8 cellular contexts compared by ENCODE assay signal in genomic region chr14:32224731-32225377, GRCh38. TPM values are rescaled to one million over a fixed set of nuclear protein-coding genes. Genes with fewer than 3 reads are reported as not detected.
DNase-seq lines count a peak whose midpoint lies in the region; ATAC-seq, FAIRE-seq and TF ChIP-seq lines count a peak whose summit lies in the region.

No MANE protein-coding gene starts in this region.

- peak; percentile 98 for ATAC-seq in SK-N-SH treated with all-trans-retinoic acid at 6 μM for 48 hours
- no peak for ATAC-seq in GM18870 (IDR thresholded peaks at IDR 0.05; ENCODE audit: unreplicated experiment)
- no peak for ATAC-seq in HG03039 (IDR thresholded peaks at IDR 0.05; ENCODE audit: unreplicated experiment)

- DNase-seq in ELF-1 (ENCODE audit: low read depth, low spot score) (peak; percentile 32), HTR-8/SVneo (ENCODE audit: insufficient read length, low spot score) (peak; percentile 53), foreskin melanocyte (peak; percentile 32), renal cortical epithelial cell (ENCODE audit: low read depth) (peak; percentile 79)
- DNase-seq in activated effector memory CD4-positive, alpha-beta T cell treated with Interleukin-2 at 50 U/mL for 16 hours = no peak

- peak; percentile 77 for FAIRE-seq in HTR-8/SVneo (lab: Jason Lieb, UNC)

TF ChIP-seq in SK-N-SH treated with all-trans-retinoic acid at 6 μM for 48 hours, 23 proteins besides CTCF, POLR2A, EP300 and RAD21:
- TF ChIP-seq OSR1 (CRISPR knock-in tag; IDR thresholded peaks at IDR 0.05) = no peak
- peak; percentile 83 for TF ChIP-seq TCF4 (CRISPR knock-in tag; IDR thresholded peaks at IDR 0.05; ENCODE audit: borderline replicate concordance)
- TF ChIP-seq RARB (CRISPR knock-in tag; IDR thresholded peaks at IDR 0.05) = no peak
- TF ChIP-seq ZFP3 (CRISPR knock-in tag; IDR thresholded peaks at IDR 0.05) = no peak
- TF ChIP-seq SNAI2 (CRISPR knock-in tag; IDR thresholded peaks at IDR 0.05) = no peak
- no peak for TF ChIP-seq CSDC2 (CRISPR knock-in tag; IDR thresholded peaks at IDR 0.05)
- TF ChIP-seq TSHZ2 (CRISPR knock-in tag; IDR thresholded peaks at IDR 0.05) = peak; percentile 75
- no peak for TF ChIP-seq POU6F1 (CRISPR knock-in tag; IDR thresholded peaks at IDR 0.05; ENCODE audit: borderline replicate concordance, low read depth)
- TF ChIP-seq ARNTL (CRISPR knock-in tag; IDR thresholded peaks at IDR 0.05; ENCODE audit: borderline replicate concordance, low read depth) = no peak
- TF ChIP-seq BACH2 (CRISPR knock-in tag; IDR thresholded peaks at IDR 0.05; ENCODE audit: borderline replicate concordance) = no peak
- TF ChIP-seq CREB5 (CRISPR knock-in tag; IDR thresholded peaks at IDR 0.05; ENCODE audit: low read depth) = peak; percentile 31; the same call in 1 of the 2 replicates
- no peak for TF ChIP-seq ZNF8 (CRISPR knock-in tag; IDR thresholded peaks at IDR 0.05)
- no peak for TF ChIP-seq ZC3H10 (CRISPR knock-in tag; IDR thresholded peaks at IDR 0.05)
- TF ChIP-seq ZNF70 (CRISPR knock-in tag; IDR thresholded peaks at IDR 0.05) = no peak
- TF ChIP-seq ZFP30 (CRISPR knock-in tag; IDR thresholded peaks at IDR 0.05) = no peak
- no peak for TF ChIP-seq PPARA (CRISPR knock-in tag; IDR thresholded peaks at IDR 0.05; ENCODE audit: borderline replicate concordance)
- no peak for TF ChIP-seq ZNF565 (CRISPR knock-in tag; conservative IDR thresholded peaks at IDR 0.05; ENCODE audit: low read depth)
- TF ChIP-seq ISL1 (CRISPR knock-in tag; IDR thresholded peaks at IDR 0.05) = peak; percentile 92
- TF ChIP-seq GLIS3 (CRISPR knock-in tag; IDR thresholded peaks at IDR 0.05) = 0 out of 2 replicates have a peak, but pooled peaks have one; percentile 44
- TF ChIP-seq PATZ1 (CRISPR knock-in tag; IDR thresholded peaks at IDR 0.05; ENCODE audit: borderline replicate concordance) = no peak
- no peak for TF ChIP-seq TOX (CRISPR knock-in tag; IDR thresholded peaks at IDR 0.05; ENCODE audit: borderline replicate concordance)
- peak; percentile 71; the same call in 1 of the 2 replicates for TF ChIP-seq CSRNP3 (CRISPR knock-in tag; IDR thresholded peaks at IDR 0.05)
TF ChIP-seq in SK-N-SH treated with all-trans-retinoic acid at 6 μM for 48 hours: peak in this region for 6.

RNA-seq across cellular contexts. Expression of gene RNU6-8, which starts 21.8 kb away (rescaled TPM):
- not detected in 2 replicates for total RNA-seq in renal cortical epithelial cell

RNA-seq across cellular contexts. Expression of gene RNU6-7, which starts 23.0 kb away (rescaled TPM):
- not detected in 2 replicates for total RNA-seq in renal cortical epithelial cell
